Comparison of ENCODE assay signal across 2 cellular contexts in the genomic region with DNA sequence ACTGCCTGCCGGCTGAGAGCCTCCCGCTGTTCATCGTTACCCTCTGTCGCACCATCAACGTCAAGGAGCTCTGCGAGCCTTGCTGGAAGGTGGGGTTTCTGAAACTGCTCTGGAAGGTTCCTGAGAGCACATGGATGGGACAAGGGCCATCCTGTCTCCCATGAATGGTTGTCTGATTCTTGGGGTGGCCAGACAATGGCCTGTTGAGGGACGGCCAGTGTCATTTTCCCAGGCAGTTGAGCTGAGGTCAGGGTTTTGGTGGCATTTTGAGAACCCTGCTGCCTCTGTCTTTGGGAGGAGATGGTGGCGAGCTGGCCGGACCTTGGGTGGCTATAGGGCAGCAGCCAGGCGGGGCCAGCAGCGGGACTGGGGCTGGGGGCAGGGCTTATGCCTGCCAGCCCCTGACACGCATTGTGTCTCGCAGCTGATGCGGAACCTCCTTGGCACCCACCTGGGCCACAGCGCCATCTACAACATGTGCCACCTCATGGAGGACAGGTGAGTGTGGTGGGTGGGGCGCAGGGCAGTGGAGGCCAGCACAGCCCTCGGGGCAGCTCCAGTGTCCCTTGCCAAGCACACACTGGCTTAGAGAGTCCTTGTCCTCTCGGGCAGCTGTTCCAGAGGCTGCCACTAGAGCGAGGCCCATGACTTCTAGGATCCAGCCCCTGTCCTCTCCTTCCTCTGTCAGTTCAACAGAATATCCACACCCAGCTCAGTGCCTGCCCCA.
TF ChIP-seq lines count a peak whose summit lies in the region.

No MANE protein-coding gene starts in this region.

TF ChIP-seq in IMR-90, 13 proteins besides CTCF, POLR2A, EP300 and RAD21:
- no peak for TF ChIP-seq FOS (IDR thresholded peaks at IDR 0.05; ENCODE audit: low read depth, low read length)
- TF ChIP-seq RFX5 (IDR thresholded peaks at IDR 0.05; ENCODE audit: low read depth, low read length), result no peak
- TF ChIP-seq CEBPB (IDR thresholded peaks at IDR 0.05; ENCODE audit: low read depth, low read length), result no peak
- TF ChIP-seq NFE2L2 (IDR thresholded peaks at IDR 0.05; ENCODE audit: low read depth, low read length), result no peak
- no peak for TF ChIP-seq CHD1 (IDR thresholded peaks at IDR 0.05; ENCODE audit: low read depth, low read length)
- no peak for TF ChIP-seq MAFK (IDR thresholded peaks at IDR 0.05; ENCODE audit: low read depth, low read length)
- TF ChIP-seq, protein P1, sequence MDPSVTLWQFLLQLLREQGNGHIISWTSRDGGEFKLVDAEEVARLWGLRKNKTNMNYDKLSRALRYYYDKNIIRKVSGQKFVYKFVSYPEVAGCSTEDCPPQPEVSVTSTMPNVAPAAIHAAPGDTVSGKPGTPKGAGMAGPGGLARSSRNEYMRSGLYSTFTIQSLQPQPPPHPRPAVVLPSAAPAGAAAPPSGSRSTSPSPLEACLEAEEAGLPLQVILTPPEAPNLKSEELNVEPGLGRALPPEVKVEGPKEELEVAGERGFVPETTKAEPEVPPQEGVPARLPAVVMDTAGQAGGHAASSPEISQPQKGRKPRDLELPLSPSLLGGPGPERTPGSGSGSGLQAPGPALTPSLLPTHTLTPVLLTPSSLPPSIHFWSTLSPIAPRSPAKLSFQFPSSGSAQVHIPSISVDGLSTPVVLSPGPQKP (IDR thresholded peaks at IDR 0.05; ENCODE audit: borderline replicate concordance, low read depth, low read length), result no peak
- TF ChIP-seq BHLHE40 (IDR thresholded peaks at IDR 0.05; ENCODE audit: low read depth, low read length), result no peak
- no peak for TF ChIP-seq MXI1 (IDR thresholded peaks at IDR 0.05; ENCODE audit: borderline replicate concordance, low read depth, low read length)
- TF ChIP-seq SMC3 (IDR thresholded peaks at IDR 0.05; ENCODE audit: low read depth, low read length), result no peak
- no peak for TF ChIP-seq MAZ (IDR thresholded peaks at IDR 0.05; ENCODE audit: borderline replicate concordance, low read depth, low read length)
- no peak for TF ChIP-seq RCOR1 (IDR thresholded peaks at IDR 0.05; ENCODE audit: insufficient replicate concordance, low read length)
- TF ChIP-seq, protein P2, sequence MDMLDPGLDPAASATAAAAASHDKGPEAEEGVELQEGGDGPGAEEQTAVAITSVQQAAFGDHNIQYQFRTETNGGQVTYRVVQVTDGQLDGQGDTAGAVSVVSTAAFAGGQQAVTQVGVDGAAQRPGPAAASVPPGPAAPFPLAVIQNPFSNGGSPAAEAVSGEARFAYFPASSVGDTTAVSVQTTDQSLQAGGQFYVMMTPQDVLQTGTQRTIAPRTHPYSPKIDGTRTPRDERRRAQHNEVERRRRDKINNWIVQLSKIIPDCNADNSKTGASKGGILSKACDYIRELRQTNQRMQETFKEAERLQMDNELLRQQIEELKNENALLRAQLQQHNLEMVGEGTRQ (IDR thresholded peaks at IDR 0.05; ENCODE audit: low read depth, low read length), result no peak

TF ChIP-seq in H1, 55 proteins besides CTCF, POLR2A, EP300 and RAD21:
- no peak for TF ChIP-seq SIX5 (IDR thresholded peaks at IDR 0.05; ENCODE audit: low read depth, low read length)
- no peak for TF ChIP-seq CHD2 (IDR thresholded peaks at IDR 0.05; ENCODE audit: low read length)
- TF ChIP-seq MAFK (IDR thresholded peaks at IDR 0.05; ENCODE audit: low read depth, low read length), result no peak
- TF ChIP-seq RBBP5 (IDR thresholded peaks at IDR 0.05; ENCODE audit: borderline replicate concordance, low read depth, low read length), result no peak
- TF ChIP-seq POLR2AphosphoS5 (IDR thresholded peaks at IDR 0.05; ENCODE audit: low read depth, low read length), result no peak
- no peak for TF ChIP-seq BACH1 (IDR thresholded peaks at IDR 0.05; ENCODE audit: low read length)
- TF ChIP-seq TCF12 (IDR thresholded peaks at IDR 0.05; ENCODE audit: low read depth, low read length), result no peak
- no peak for TF ChIP-seq CHD7 (IDR thresholded peaks at IDR 0.05; ENCODE audit: insufficient replicate concordance, low read length)
- TF ChIP-seq BCL11A (IDR thresholded peaks at IDR 0.05; ENCODE audit: low read depth in 2 of 2, low read length in 2 of 2), result no peak
- TF ChIP-seq CBX8 (IDR thresholded peaks at IDR 0.05; ENCODE audit: borderline replicate concordance, low read depth, low read length), result no peak
